In the genomic region with DNA sequence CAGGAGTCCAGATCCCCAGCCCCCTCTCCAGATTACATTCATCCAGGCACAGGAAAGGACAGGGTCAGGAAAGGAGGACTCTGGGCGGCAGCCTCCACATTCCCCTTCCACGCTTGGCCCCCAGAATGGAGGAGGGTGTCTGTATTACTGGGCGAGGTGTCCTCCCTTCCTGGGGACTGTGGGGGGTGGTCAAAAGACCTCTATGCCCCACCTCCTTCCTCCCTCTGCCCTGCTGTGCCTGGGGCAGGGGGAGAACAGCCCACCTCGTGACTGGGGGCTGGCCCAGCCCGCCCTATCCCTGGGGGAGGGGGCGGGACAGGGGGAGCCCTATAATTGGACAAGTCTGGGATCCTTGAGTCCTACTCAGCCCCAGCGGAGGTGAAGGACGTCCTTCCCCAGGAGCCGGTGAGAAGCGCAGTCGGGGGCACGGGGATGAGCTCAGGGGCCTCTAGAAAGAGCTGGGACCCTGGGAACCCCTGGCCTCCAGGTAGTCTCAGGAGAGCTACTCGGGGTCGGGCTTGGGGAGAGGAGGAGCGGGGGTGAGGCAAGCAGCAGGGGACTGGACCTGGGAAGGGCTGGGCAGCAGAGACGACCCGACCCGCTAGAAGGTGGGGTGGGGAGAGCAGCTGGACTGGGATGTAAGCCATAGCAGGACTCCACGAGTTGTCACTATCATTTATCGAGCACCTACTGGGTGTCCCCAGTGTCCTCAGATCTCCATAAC, we compare ENCODE assay signal across 1 cellular context.
A peak's percentile ranks its signal among the peaks of the same experiment; 100 is the strongest.
TF ChIP-seq lines count a peak whose summit lies in the region.

Gene APOE (plus strand): TSS at position 360 of the 724 bp plus-strand sequence. CDS start 829 bp downstream, outside the sequence.

TF ChIP-seq in H1, 55 proteins besides CTCF, POLR2A, EP300 and RAD21:
- TF ChIP-seq CTBP2 (IDR thresholded peaks at IDR 0.05; ENCODE audit: borderline replicate concordance, insufficient read depth, insufficient read length, low read length) (no peak), CHD2 (IDR thresholded peaks at IDR 0.05; ENCODE audit: low read length) (no peak; the same call in 1 of the 2 replicates), TBP (IDR thresholded peaks at IDR 0.05; ENCODE audit: low read depth, low read length) (peak; percentile 94), SIN3A (conservative IDR thresholded peaks at IDR 0.05 in 1 of 2, IDR thresholded peaks at IDR 0.05 in 1 of 2; ENCODE audit: low read depth in 1 of 2, low read length in 2 of 2) (0 out of 4 replicates have a peak, but pooled peaks of 1 of the 2 experiments have one; percentile 69), CBX8 (IDR thresholded peaks at IDR 0.05; ENCODE audit: borderline replicate concordance, low read depth, low read length) (no peak), BACH1 (IDR thresholded peaks at IDR 0.05; ENCODE audit: low read length) (no peak), EZH2 (IDR thresholded peaks at IDR 0.05; ENCODE audit: low read depth, low read length, severe bottlenecking) (no peak), SP1 (IDR thresholded peaks at IDR 0.05; ENCODE audit: low read depth, low read length) (peak; percentile 59; the same call in 1 of the 2 replicates), CEBPB (IDR thresholded peaks at IDR 0.05; ENCODE audit: low read depth, low read length) (no peak), KDM1A (IDR thresholded peaks at IDR 0.05; ENCODE audit: borderline replicate concordance, low read length) (no peak; the same call in 1 of the 2 replicates), JUN (IDR thresholded peaks at IDR 0.05; ENCODE audit: low read depth, low read length) (no peak), TCF12 (IDR thresholded peaks at IDR 0.05; ENCODE audit: low read depth, low read length) (no peak), CBX5 (IDR thresholded peaks at IDR 0.05; ENCODE audit: low read depth, low read length) (no peak), CHD1 (IDR thresholded peaks at IDR 0.05; ENCODE audit: low read depth, low read length) (no peak), SAP30 (IDR thresholded peaks at IDR 0.05; ENCODE audit: insufficient read depth, insufficient replicate concordance, low read length) (no peak), RFX5 (IDR thresholded peaks at IDR 0.05; ENCODE audit: borderline replicate concordance, low read depth, low read length) (no peak), YY1 (IDR thresholded peaks at IDR 0.05; ENCODE audit: low read depth, low read length) (no peak), SRF (IDR thresholded peaks at IDR 0.05; ENCODE audit: low read depth, low read length) (no peak), NANOG (IDR thresholded peaks at IDR 0.05; ENCODE audit: insufficient read depth, low read depth, low read length, poor library complexity, severe bottlenecking) (no peak), KDM4A (IDR thresholded peaks at IDR 0.05; ENCODE audit: low read depth, low read length, severe bottlenecking) (peak; percentile 19), CREB1 (IDR thresholded peaks at IDR 0.05) (no peak), SIX5 (IDR thresholded peaks at IDR 0.05; ENCODE audit: low read depth, low read length) (no peak), SP4 (IDR thresholded peaks at IDR 0.05; ENCODE audit: low read length) (no peak), FOSL1 (IDR thresholded peaks at IDR 0.05; ENCODE audit: insufficient read depth, low read depth, low read length) (no peak), NRF1 (IDR thresholded peaks at IDR 0.05; ENCODE audit: low read depth, low read length) (no peak), GTF2F1 (IDR thresholded peaks at IDR 0.05; ENCODE audit: borderline replicate concordance, low read depth, low read length) (no peak), HDAC2 (IDR thresholded peaks at IDR 0.05; ENCODE audit: borderline replicate concordance in 1 of 2, low read depth in 2 of 2, low read length in 2 of 2) (no peak), SUZ12 (IDR thresholded peaks at IDR 0.05; ENCODE audit: low read length) (no peak), ATF3 (IDR thresholded peaks at IDR 0.05; ENCODE audit: insufficient read depth, low read depth, low read length) (no peak), BRCA1 (IDR thresholded peaks at IDR 0.05; ENCODE audit: low read depth, low read length) (no peak), EGR1 (IDR thresholded peaks at IDR 0.05; ENCODE audit: borderline replicate concordance, low read depth, low read length) (no peak), TAF1 (IDR thresholded peaks at IDR 0.05; ENCODE audit: low read depth, low read length) (peak; percentile 84), TAF7 (optimal IDR thresholded peaks at IDR 0.05; ENCODE audit: borderline replicate concordance, low read depth, low read length) (peak; percentile 92), POU5F1 (IDR thresholded peaks at IDR 0.05; ENCODE audit: low read depth, low read length) (no peak), POLR2AphosphoS5 (IDR thresholded peaks at IDR 0.05; ENCODE audit: low read depth, low read length) (peak; percentile 88), ASH2L (IDR thresholded peaks at IDR 0.05; ENCODE audit: low read length) (no peak), MAFK (IDR thresholded peaks at IDR 0.05; ENCODE audit: low read depth, low read length) (no peak), SP2 (IDR thresholded peaks at IDR 0.05; ENCODE audit: low read length) (no peak), RXRA (IDR thresholded peaks at IDR 0.05; ENCODE audit: insufficient read depth, low read depth, low read length) (no peak), RNF2 (IDR thresholded peaks at IDR 0.05; ENCODE audit: borderline replicate concordance, low read depth, low read length, missing control alignments, poor library complexity, severe bottlenecking) (no peak), BCL11A (IDR thresholded peaks at IDR 0.05; ENCODE audit: low read depth in 2 of 2, low read length in 2 of 2) (no peak), PHF8 (conservative IDR thresholded peaks at IDR 0.05; ENCODE audit: low read depth, low read length) (peak; percentile 73), KDM5A (IDR thresholded peaks at IDR 0.05; ENCODE audit: low read length) (no peak), ATF2 (IDR thresholded peaks at IDR 0.05; ENCODE audit: low read length) (0 out of 2 replicates have a peak, but pooled peaks have one; percentile 49), GABPA (IDR thresholded peaks at IDR 0.05; ENCODE audit: borderline replicate concordance, insufficient read depth, low read length) (no peak), RBBP5 (IDR thresholded peaks at IDR 0.05; ENCODE audit: borderline replicate concordance, low read depth, low read length) (no peak), ZNF274 (IDR thresholded peaks at IDR 0.05; ENCODE audit: borderline replicate concordance, extremely low read depth, low read length) (no peak), TEAD4 (IDR thresholded peaks at IDR 0.05; ENCODE audit: low read depth, low read length) (0 out of 2 replicates have a peak, but pooled peaks have one; percentile 39), HDAC6 (IDR thresholded peaks at IDR 0.05; ENCODE audit: low read depth, low read length) (no peak), SIRT6 (IDR thresholded peaks at IDR 0.05; ENCODE audit: low read length) (no peak), JUND (IDR thresholded peaks at IDR 0.05; ENCODE audit: low read length) (no peak)
- TF ChIP-seq, protein P1, sequence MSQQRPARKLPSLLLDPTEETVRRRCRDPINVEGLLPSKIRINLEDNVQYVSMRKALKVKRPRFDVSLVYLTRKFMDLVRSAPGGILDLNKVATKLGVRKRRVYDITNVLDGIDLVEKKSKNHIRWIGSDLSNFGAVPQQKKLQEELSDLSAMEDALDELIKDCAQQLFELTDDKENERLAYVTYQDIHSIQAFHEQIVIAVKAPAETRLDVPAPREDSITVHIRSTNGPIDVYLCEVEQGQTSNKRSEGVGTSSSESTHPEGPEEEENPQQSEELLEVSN (IDR thresholded peaks at IDR 0.05) = no peak
- TF ChIP-seq, protein P2, sequence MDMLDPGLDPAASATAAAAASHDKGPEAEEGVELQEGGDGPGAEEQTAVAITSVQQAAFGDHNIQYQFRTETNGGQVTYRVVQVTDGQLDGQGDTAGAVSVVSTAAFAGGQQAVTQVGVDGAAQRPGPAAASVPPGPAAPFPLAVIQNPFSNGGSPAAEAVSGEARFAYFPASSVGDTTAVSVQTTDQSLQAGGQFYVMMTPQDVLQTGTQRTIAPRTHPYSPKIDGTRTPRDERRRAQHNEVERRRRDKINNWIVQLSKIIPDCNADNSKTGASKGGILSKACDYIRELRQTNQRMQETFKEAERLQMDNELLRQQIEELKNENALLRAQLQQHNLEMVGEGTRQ (IDR thresholded peaks at IDR 0.05; ENCODE audit: low read length) = peak; percentile 45; the same call in 1 of the 2 replicates
- TF ChIP-seq, protein P3, sequence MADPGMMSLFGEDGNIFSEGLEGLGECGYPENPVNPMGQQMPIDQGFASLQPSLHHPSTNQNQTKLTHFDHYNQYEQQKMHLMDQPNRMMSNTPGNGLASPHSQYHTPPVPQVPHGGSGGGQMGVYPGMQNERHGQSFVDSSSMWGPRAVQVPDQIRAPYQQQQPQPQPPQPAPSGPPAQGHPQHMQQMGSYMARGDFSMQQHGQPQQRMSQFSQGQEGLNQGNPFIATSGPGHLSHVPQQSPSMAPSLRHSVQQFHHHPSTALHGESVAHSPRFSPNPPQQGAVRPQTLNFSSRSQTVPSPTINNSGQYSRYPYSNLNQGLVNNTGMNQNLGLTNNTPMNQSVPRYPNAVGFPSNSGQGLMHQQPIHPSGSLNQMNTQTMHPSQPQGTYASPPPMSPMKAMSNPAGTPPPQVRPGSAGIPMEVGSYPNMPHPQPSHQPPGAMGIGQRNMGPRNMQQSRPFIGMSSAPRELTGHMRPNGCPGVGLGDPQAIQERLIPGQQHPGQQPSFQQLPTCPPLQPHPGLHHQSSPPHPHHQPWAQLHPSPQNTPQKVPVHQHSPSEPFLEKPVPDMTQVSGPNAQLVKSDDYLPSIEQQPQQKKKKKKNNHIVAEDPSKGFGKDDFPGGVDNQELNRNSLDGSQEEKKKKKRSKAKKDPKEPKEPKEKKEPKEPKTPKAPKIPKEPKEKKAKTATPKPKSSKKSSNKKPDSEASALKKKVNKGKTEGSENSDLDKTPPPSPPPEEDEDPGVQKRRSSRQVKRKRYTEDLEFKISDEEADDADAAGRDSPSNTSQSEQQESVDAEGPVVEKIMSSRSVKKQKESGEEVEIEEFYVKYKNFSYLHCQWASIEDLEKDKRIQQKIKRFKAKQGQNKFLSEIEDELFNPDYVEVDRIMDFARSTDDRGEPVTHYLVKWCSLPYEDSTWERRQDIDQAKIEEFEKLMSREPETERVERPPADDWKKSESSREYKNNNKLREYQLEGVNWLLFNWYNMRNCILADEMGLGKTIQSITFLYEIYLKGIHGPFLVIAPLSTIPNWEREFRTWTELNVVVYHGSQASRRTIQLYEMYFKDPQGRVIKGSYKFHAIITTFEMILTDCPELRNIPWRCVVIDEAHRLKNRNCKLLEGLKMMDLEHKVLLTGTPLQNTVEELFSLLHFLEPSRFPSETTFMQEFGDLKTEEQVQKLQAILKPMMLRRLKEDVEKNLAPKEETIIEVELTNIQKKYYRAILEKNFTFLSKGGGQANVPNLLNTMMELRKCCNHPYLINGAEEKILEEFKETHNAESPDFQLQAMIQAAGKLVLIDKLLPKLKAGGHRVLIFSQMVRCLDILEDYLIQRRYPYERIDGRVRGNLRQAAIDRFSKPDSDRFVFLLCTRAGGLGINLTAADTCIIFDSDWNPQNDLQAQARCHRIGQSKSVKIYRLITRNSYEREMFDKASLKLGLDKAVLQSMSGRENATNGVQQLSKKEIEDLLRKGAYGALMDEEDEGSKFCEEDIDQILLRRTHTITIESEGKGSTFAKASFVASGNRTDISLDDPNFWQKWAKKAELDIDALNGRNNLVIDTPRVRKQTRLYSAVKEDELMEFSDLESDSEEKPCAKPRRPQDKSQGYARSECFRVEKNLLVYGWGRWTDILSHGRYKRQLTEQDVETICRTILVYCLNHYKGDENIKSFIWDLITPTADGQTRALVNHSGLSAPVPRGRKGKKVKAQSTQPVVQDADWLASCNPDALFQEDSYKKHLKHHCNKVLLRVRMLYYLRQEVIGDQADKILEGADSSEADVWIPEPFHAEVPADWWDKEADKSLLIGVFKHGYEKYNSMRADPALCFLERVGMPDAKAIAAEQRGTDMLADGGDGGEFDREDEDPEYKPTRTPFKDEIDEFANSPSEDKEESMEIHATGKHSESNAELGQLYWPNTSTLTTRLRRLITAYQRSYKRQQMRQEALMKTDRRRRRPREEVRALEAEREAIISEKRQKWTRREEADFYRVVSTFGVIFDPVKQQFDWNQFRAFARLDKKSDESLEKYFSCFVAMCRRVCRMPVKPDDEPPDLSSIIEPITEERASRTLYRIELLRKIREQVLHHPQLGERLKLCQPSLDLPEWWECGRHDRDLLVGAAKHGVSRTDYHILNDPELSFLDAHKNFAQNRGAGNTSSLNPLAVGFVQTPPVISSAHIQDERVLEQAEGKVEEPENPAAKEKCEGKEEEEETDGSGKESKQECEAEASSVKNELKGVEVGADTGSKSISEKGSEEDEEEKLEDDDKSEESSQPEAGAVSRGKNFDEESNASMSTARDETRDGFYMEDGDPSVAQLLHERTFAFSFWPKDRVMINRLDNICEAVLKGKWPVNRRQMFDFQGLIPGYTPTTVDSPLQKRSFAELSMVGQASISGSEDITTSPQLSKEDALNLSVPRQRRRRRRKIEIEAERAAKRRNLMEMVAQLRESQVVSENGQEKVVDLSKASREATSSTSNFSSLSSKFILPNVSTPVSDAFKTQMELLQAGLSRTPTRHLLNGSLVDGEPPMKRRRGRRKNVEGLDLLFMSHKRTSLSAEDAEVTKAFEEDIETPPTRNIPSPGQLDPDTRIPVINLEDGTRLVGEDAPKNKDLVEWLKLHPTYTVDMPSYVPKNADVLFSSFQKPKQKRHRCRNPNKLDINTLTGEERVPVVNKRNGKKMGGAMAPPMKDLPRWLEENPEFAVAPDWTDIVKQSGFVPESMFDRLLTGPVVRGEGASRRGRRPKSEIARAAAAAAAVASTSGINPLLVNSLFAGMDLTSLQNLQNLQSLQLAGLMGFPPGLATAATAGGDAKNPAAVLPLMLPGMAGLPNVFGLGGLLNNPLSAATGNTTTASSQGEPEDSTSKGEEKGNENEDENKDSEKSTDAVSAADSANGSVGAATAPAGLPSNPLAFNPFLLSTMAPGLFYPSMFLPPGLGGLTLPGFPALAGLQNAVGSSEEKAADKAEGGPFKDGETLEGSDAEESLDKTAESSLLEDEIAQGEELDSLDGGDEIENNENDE (IDR thresholded peaks at IDR 0.05; ENCODE audit: insufficient replicate concordance, low read length) = no peak
- TF ChIP-seq, protein P4, sequence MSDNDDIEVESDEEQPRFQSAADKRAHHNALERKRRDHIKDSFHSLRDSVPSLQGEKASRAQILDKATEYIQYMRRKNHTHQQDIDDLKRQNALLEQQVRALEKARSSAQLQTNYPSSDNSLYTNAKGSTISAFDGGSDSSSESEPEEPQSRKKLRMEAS (IDR thresholded peaks at IDR 0.05) = peak; percentile 66
